In genomic region chr5:120564013-120564412, GRCh38 we compare ENCODE assay signal across 25 cellular contexts.
DNase-seq lines count a peak whose midpoint lies in the region; ATAC-seq, FAIRE-seq and TF ChIP-seq lines count a peak whose summit lies in the region.
"Had no signal": no experiment of that assay in that cellular context is flagged by ENCODE, and none has a peak within 500 bp of the region (broad histone marks: within the 10 kb centered on the region; RNA-seq: fewer than 3 reads in every experiment).

No MANE protein-coding gene starts in this region.

- H3K56ac ChIP-seq in IMR-90 (ENCODE audit: extremely low read depth, insufficient read depth, low read length) = no peak overlapping the region

- H3K4me3 ChIP-seq in IMR-90 (ENCODE audit: insufficient read depth, low read depth, low read length) (no peak overlapping the region), kidney (ENCODE audit: low read length in 2 of 2) (no peak overlapping the region)
- H3K4me3 ChIP-seq: BLaER1 treated with 17β-estradiol and CSF1 and Interleukin-3, amounts not matched to agents 10 nM and 100 nM had no signal

- no peak overlapping the region for H2BK15ac ChIP-seq in IMR-90 (ENCODE audit: low read depth, low read length)

- peak overlapping the region; percentile 13; the same call in 1 of the 2 replicates for H3K4ac ChIP-seq in IMR-90 (ENCODE audit: low read depth, low read length)

- POLR2A ChIA-PET in IMR-90 (lab: Charles Lee; ENCODE audit: unreplicated experiment) = no interaction called here

- H3K9me3 ChIP-seq in IMR-90 (ENCODE audit: control insufficient read depth, insufficient read depth, low read length) (no peaks in the 10 kb centered on the region), kidney (ENCODE audit: control insufficient read depth in 1 of 2, low read length in 2 of 2) (no peaks in the 10 kb centered on the region)

- no peak overlapping the region for H2AFZ ChIP-seq in IMR-90 (replicated peaks; ENCODE audit: low read length, poor library complexity)

- TF ChIP-seq POLR2A in IMR-90 (IDR thresholded peaks at IDR 0.05; ENCODE audit: low read depth, low read length) = no peak

- TF ChIP-seq RAD21 in IMR-90 (IDR thresholded peaks at IDR 0.05; ENCODE audit: low read length) = no peak

- no peak overlapping the region for H3K4me2 ChIP-seq in IMR-90 (ENCODE audit: low read depth, low read length)

- no peak for ATAC-seq in IMR-90 (ENCODE audit: low read depth)
- ATAC-seq: CD8-positive, alpha-beta T cell; SK-N-SH treated with all-trans-retinoic acid at 6 μM for 48 hours had no signal

- H4K8ac ChIP-seq in IMR-90 (ENCODE audit: low read depth in 2 of 2, low read length in 2 of 2) = no peak overlapping the region

- in situ Hi-C loops in IMR-90 (cut with MboI; ENCODE audit: low sequenced_read_pairs) = no loop called here

- H2BK120ac ChIP-seq in IMR-90 (ENCODE audit: low read depth, low read length) = no peak overlapping the region

- H2AK9ac ChIP-seq in IMR-90 (replicated peaks; ENCODE audit: low read depth, low read length, poor library complexity) = no peak overlapping the region

- no peak overlapping the region for H3K18ac ChIP-seq in IMR-90 (ENCODE audit: low read depth, low read length)

- no peaks in the 10 kb centered on the region for H3K27me3 ChIP-seq in IMR-90 (ENCODE audit: control insufficient read depth, insufficient read depth, low read length)
- H3K27me3 ChIP-seq: BLaER1 treated with 17β-estradiol and CSF1 and Interleukin-3, amounts not matched to agents 10 nM and 100 nM had no signal

- no peak overlapping the region; the same call in 1 of the 2 replicates for H2BK20ac ChIP-seq in IMR-90 (ENCODE audit: low read depth, low read length)

- no TSS peak for BruUV-seq in IMR-90 (replicated peaks; lab: Mats Ljungman, UMichigan)

- H3K9ac ChIP-seq in IMR-90 (ENCODE audit: low read depth, low read length) = no peak overlapping the region
- no peak overlapping the region for H3K9ac ChIP-seq in kidney (ENCODE audit: low read length in 2 of 2)
- H3K9ac ChIP-seq: BLaER1 treated with 17β-estradiol and CSF1 and Interleukin-3, amounts not matched to agents 10 nM and 100 nM had no signal

- H3K36me3 ChIP-seq in IMR-90 (ENCODE audit: control insufficient read depth, insufficient read depth, low read length) = no peaks in the 10 kb centered on the region
- no peaks in the 10 kb centered on the region for H3K36me3 ChIP-seq in kidney (ENCODE audit: control insufficient read depth in 1 of 2, insufficient read depth in 2 of 2, low read length in 2 of 2)
- H3K36me3 ChIP-seq: BLaER1 treated with 17β-estradiol and CSF1 and Interleukin-3, amounts not matched to agents 10 nM and 100 nM had no signal

- H3K9me1 ChIP-seq in IMR-90 (ENCODE audit: insufficient read depth, low read length) = 0 out of 2 replicates have a peak, but pooled peaks cover 5% of the 10 kb centered on the region

- peaks cover 29 to 38% of the 10 kb centered on the region in 2 experiments for H3K79me1 ChIP-seq in IMR-90 (ENCODE audit: low read depth in 1 of 2, low read length in 2 of 2)

- no peak for FAIRE-seq in kidney (lab: Jason Lieb, UNC)
- FAIRE-seq: D721Med, GM19239 had no signal

- H3K4me1 ChIP-seq in IMR-90 (ENCODE audit: control insufficient read depth, insufficient read depth, low read length) (peaks cover 6% of the 10 kb centered on the region), kidney (ENCODE audit: control insufficient read depth in 1 of 2, insufficient read depth in 1 of 2, low read depth in 1 of 2, low read length in 2 of 2) (no peaks in the 10 kb centered on the region)

- no peak overlapping the region for H2AK5ac ChIP-seq in IMR-90 (ENCODE audit: low read depth, low read length)

- CTCF ChIA-PET in IMR-90 (lab: Yijun Ruan, JAX) = no interaction called here

- no peak overlapping the region for H4K91ac ChIP-seq in IMR-90 (ENCODE audit: insufficient read depth, low read depth, low read length)

- no peak overlapping the region for H2BK5ac ChIP-seq in IMR-90 (ENCODE audit: low read depth, low read length, poor library complexity, severe bottlenecking)

- H3K27ac ChIP-seq in IMR-90 (ENCODE audit: insufficient read depth, low read length) = no peak overlapping the region
- no peak overlapping the region for H3K27ac ChIP-seq in kidney (ENCODE audit: low read depth in 2 of 2, low read length in 2 of 2)
- H3K27ac ChIP-seq: BLaER1 treated with 17β-estradiol and CSF1 and Interleukin-3, amounts not matched to agents 10 nM and 100 nM had no signal

- 100% methylated on average over 2 of the region's 4 CpGs; no CpG with 5 or more reads in 1 of the 2 experiments for WGBS in IMR-90 (ENCODE audit: extremely low coverage in 2 of 2, insufficient read length in 1 of 2), 2 experiments

- dilution Hi-C loops in IMR-90 (cut with HindIII; ENCODE audit: low sequenced_read_pairs, unreplicated experiment) = no loop called here

- no peak overlapping the region for H4K5ac ChIP-seq in IMR-90 (ENCODE audit: low read depth, low read length)

- DNase-seq in Daoy (ENCODE audit: low read depth) = peak; percentile 26
- DNase-seq in IMR-90 = no peak
- DNase-seq in astrocyte of the hippocampus (ENCODE audit: low read depth, low spot score) = peak; percentile 5
- DNase-seq in kidney = peak; percentile 26
- DNase-seq in T1000 (lab: John Stamatoyannopoulos, UW) = no peak
- no peak for DNase-seq in OCI-M1 (lab: John Stamatoyannopoulos, UW)
- no peak for DNase-seq in activated CD4-positive, alpha-beta T cell treated with anti-CD3 and anti-CD28 coated beads for 48 hours
- DNase-seq in DMS53 (lab: John Stamatoyannopoulos, UW) = no peak
- DNase-seq: DMS79 treated with DMSO at 0.1 percent for 48 hours, GF-D8, GOT3, Kasumi-1, NCI-H1105 treated with DMSO at 0.1 percent for 48 hours, NCI-H1694, NCI-H2081 treated with DMSO at 0.1 percent for 48 hours, NCI-H510A, NCI-H774, RPMI8226, SIG-M5, T-helper 1 cell had no signal

- intact Hi-C loops in IMR-90 (cut with micrococcal nuclease) (no loop called here), kidney (cut with DNase I) (no loop called here)

- H3K14ac ChIP-seq in IMR-90 (replicated peaks; ENCODE audit: low read depth, low read length) = peak overlapping the region; percentile 15; the same call in 1 of the 2 replicates

- no peaks in the 10 kb centered on the region; the same call in 1 of the 2 replicates for H4K20me1 ChIP-seq in IMR-90 (ENCODE audit: insufficient read depth, low read length)
- H4K20me1 ChIP-seq: BLaER1 treated with 17β-estradiol and CSF1 and Interleukin-3, amounts not matched to agents 10 nM and 100 nM had no signal

- H3K23ac ChIP-seq in IMR-90 (ENCODE audit: low read depth, low read length) = no peak overlapping the region

- TF ChIP-seq CTCF in IMR-90 (conservative IDR thresholded peaks at IDR 0.05; ENCODE audit: low read depth, low read length) = no peak
- no peak for TF ChIP-seq CTCF in kidney (IDR thresholded peaks at IDR 0.05; ENCODE audit: borderline replicate concordance, extremely low read depth, insufficient read depth)

TF ChIP-seq in IMR-90, 13 proteins besides CTCF, POLR2A, EP300 and RAD21:
- TF ChIP-seq USF2 (IDR thresholded peaks at IDR 0.05; ENCODE audit: low read depth, low read length) = no peak

Comparison
In these comparisons a context has a peak if more than half of its experiments do, and no peak if none do; other contexts are left out.
1. DNase-seq: peak in Daoy (single experiment), astrocyte of the hippocampus (single experiment) and kidney (single experiment); none in IMR-90 (single experiment), T1000 (single experiment), OCI-M1 (single experiment), activated CD4-positive, alpha-beta T cell treated with anti-CD3 and anti-CD28 coated beads for 48 hours (single experiment) and DMS53 (single experiment).